Comparison of ENCODE assay signal across 8 cellular contexts in the genomic region with DNA sequence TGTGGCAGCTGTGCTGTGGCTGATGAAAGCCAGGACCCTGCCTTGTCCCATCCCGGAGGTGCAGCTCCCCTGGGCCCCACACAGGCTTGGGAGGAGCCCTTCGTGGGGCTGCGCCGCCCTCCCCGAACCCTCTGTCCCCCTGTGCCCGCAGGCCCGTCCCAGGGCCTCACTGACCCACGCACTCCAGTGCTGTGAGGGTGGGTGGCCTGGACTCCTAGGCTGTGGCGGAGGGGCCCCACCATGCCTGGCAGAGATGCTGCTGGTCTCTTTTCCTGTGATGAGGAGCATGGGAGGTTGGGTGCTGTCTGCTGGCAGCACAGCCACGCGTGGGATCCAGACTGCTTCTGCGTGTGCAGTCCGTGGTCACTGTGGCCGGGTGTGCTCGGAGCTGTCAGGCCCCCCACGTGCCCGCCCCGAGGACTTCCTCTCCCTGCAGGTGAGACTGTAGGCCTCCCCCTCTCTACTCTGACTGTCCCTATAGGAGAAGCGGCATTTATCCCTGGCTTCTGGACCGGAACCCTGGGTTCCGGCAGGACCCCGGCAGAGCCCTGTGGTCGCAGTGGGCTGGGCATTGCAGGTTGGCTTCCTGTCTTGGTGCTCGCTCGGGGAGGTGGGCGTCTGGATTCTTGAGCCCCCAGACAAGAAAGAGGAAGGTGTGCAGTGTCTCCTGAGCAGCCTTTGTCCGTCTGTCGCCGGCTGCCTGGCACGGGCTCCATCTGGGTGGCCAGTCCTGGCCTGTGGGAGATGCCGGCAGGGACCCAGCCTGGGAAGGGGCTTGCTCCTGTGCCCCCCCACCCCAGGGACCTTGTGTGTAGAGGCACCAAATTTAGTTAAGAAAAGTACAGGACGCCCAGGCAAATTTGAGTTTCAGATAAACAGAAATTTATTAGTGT. TPM values are rescaled to one million over a fixed set of nuclear protein-coding genes. Genes with fewer than 3 reads are reported as not detected.
DNase-seq lines count a peak whose midpoint lies in the region; ATAC-seq and TF ChIP-seq lines count a peak whose summit lies in the region.
"Had no signal": no experiment of that assay in that cellular context is flagged by ENCODE, and none has a peak within 500 bp of the region (broad histone marks: within the 10 kb centered on the region; RNA-seq: fewer than 3 reads in every experiment).

No MANE protein-coding gene starts in this region.

- peaks cover 14% of the 10 kb centered on the region for H3K27me3 Mint-ChIP-seq in WTC11 (ENCODE audit: low read depth)
- no peaks in the 10 kb centered on the region for H3K27me3 Mint-ChIP-seq in stimulated activated naive B cell treated with anti-CD40 and anti-IgM and Interleukin-4, amounts not matched to agents 10 μg/mL and 1 μg/mL and 100 μg/mL, for 72 hours

- H3K9me3 Mint-ChIP-seq in WTC11, result 0 out of 2 replicates have a peak, but pooled peaks cover under 1% of the 10 kb centered on the region
- H3K9me3 Mint-ChIP-seq in stimulated activated naive B cell treated with anti-CD40 and anti-IgM and Interleukin-4, amounts not matched to agents 10 μg/mL and 1 μg/mL and 100 μg/mL, for 72 hours, result no peaks in the 10 kb centered on the region

- peak overlapping the region; percentile 90 for H3K4me3 Mint-ChIP-seq in WTC11
- H3K4me3 Mint-ChIP-seq in stimulated activated naive B cell treated with anti-CD40 and anti-IgM and Interleukin-4, amounts not matched to agents 10 μg/mL and 1 μg/mL and 100 μg/mL, for 72 hours, result peak overlapping the region; percentile 92 to 95

- H3K27ac ChIP-seq in heart left ventricle (peak overlapping the region in 9 of 12 donors; percentile 3 to 82 (median 67)), WERI-Rb-1 (no peak overlapping the region)

- H3K36me3 ChIP-seq in H7 (replicated peaks; ENCODE audit: control insufficient read depth, insufficient read depth, low read length) (peaks cover 2% of the 10 kb centered on the region), heart left ventricle (peaks cover 0 to 18% (median 0%) of the 10 kb centered on the region in 9 donors), WERI-Rb-1 (peaks cover 48% of the 10 kb centered on the region)

- H3K4me3 ChIP-seq in H7 (ENCODE audit: insufficient read depth, low read depth, low read length) (no peak overlapping the region), heart left ventricle (peak overlapping the region in 4 of 12 donors; percentile 64 to 96 (median 78)), WERI-Rb-1 (ENCODE audit: low read depth, low read length) (no peak overlapping the region)

- DNase-seq in H7 (peak; percentile 64), WTC11 (ENCODE audit: low spot score) (no peak), heart left ventricle (peak in 2 of 5 donors; percentile 31 to 60), WERI-Rb-1 (no peak)
- no peak for DNase-seq in stimulated activated naive B cell treated with anti-CD40 and anti-IgM and Interleukin-4, amounts not matched to agents 10 μg/mL and 1 μg/mL and 100 μg/mL, for 72 hours
- DNase-seq: NCI-H1092 treated with DMSO at 0.1 percent for 48 hours had no signal

- TF ChIP-seq CTCF in WTC11 (IDR thresholded peaks at IDR 0.05), result no peak
- TF ChIP-seq CTCF in heart left ventricle (IDR thresholded peaks at IDR 0.05), result no peak
- TF ChIP-seq CTCF in WERI-Rb-1 (IDR thresholded peaks at IDR 0.05; ENCODE audit: low read depth, low read length), result no peak

- no peaks in the 10 kb centered on the region for H3K27me3 ChIP-seq in H7 (ENCODE audit: control insufficient read depth, insufficient read depth, low read length)
- no peaks in the 10 kb centered on the region for H3K27me3 ChIP-seq in heart left ventricle
- H3K27me3 ChIP-seq in WERI-Rb-1 (ENCODE audit: insufficient read depth, low read depth, severe bottlenecking), result no peaks in the 10 kb centered on the region

- POLR2A ChIA-PET in WTC11 (lab: Charles Lee), result no interaction called here

- peaks cover 26% of the 10 kb centered on the region for H3K4me1 Mint-ChIP-seq in WTC11
- H3K4me1 Mint-ChIP-seq in stimulated activated naive B cell treated with anti-CD40 and anti-IgM and Interleukin-4, amounts not matched to agents 10 μg/mL and 1 μg/mL and 100 μg/mL, for 72 hours, result peaks cover 25 to 44% of the 10 kb centered on the region in 2 donors

- no peaks in the 10 kb centered on the region for H3K9me3 ChIP-seq in heart left ventricle
- no peaks in the 10 kb centered on the region for H3K9me3 ChIP-seq in WERI-Rb-1 (ENCODE audit: severe bottlenecking)

- peaks cover 2 to 48% (median 32%) of the 10 kb centered on the region in 12 donors for H3K4me1 ChIP-seq in heart left ventricle

- intact Hi-C loops in heart left ventricle (cut with DNase I), result no loop called here

- no peak for ATAC-seq in WTC11
- peak in 3 of 4 donors; percentile 5 to 10 (median 6) for ATAC-seq in heart left ventricle
- peak; percentile 23 to 25 for ATAC-seq in stimulated activated naive B cell treated with anti-CD40 and anti-IgM and Interleukin-4, amounts not matched to agents 10 μg/mL and 1 μg/mL and 100 μg/mL, for 72 hours (replicated peaks)
- no peak for ATAC-seq in HG03108 (IDR thresholded peaks at IDR 0.05; ENCODE audit: unreplicated experiment)
- ATAC-seq in GM21529 (IDR thresholded peaks at IDR 0.05; ENCODE audit: unreplicated experiment), result no peak

- WGBS in heart left ventricle, 4 donors, result 55 to 65% (median 58%) methylated on average over 21 to 32 of the region's 32 CpGs

- TF ChIP-seq POLR2A in heart left ventricle (IDR thresholded peaks at IDR 0.05), result no peak

- CTCF ChIA-PET in WTC11 (lab: Charles Lee), result interaction anchor here (0.9 to 2.3 kb wide), 3 partner anchors 27 to 59 kb away, joined by 3 to 11 read pairs (median 10); no protein-coding TSS in a partner anchor

- peaks cover 21% of the 10 kb centered on the region for H3K36me3 Mint-ChIP-seq in WTC11
- H3K36me3 Mint-ChIP-seq in stimulated activated naive B cell treated with anti-CD40 and anti-IgM and Interleukin-4, amounts not matched to agents 10 μg/mL and 1 μg/mL and 100 μg/mL, for 72 hours, result peaks cover 25 to 34% of the 10 kb centered on the region in 2 donors

- peak overlapping the region; percentile 53 for H3K27ac Mint-ChIP-seq in WTC11
- H3K27ac Mint-ChIP-seq in stimulated activated naive B cell treated with anti-CD40 and anti-IgM and Interleukin-4, amounts not matched to agents 10 μg/mL and 1 μg/mL and 100 μg/mL, for 72 hours, result peak overlapping the region; percentile 85

TF ChIP-seq in WTC11, 78 proteins besides CTCF, POLR2A, EP300 and RAD21 (continues in another document):
- TF ChIP-seq CREM (CRISPR knock-in tag; IDR thresholded peaks at IDR 0.05) (no peak), ESRRA (CRISPR knock-in tag; IDR thresholded peaks at IDR 0.05; ENCODE audit: borderline replicate concordance) (no peak), JUN (CRISPR knock-in tag; IDR thresholded peaks at IDR 0.05) (no peak), ZNF121 (CRISPR knock-in tag; IDR thresholded peaks at IDR 0.05) (no peak)
- TF ChIP-seq, protein P1, sequence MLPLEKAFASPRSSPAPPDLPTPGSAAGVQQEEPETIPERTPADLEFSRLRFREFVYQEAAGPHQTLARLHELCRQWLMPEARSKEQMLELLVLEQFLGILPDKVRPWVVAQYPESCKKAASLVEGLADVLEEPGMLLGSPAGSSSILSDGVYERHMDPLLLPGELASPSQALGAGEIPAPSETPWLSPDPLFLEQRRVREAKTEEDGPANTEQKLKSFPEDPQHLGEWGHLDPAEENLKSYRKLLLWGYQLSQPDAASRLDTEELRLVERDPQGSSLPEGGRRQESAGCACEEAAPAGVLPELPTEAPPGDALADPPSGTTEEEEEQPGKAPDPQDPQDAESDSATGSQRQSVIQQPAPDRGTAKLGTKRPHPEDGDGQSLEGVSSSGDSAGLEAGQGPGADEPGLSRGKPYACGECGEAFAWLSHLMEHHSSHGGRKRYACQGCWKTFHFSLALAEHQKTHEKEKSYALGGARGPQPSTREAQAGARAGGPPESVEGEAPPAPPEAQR (CRISPR knock-in tag; IDR thresholded peaks at IDR 0.05), result no peak
- TF ChIP-seq, protein P2, sequence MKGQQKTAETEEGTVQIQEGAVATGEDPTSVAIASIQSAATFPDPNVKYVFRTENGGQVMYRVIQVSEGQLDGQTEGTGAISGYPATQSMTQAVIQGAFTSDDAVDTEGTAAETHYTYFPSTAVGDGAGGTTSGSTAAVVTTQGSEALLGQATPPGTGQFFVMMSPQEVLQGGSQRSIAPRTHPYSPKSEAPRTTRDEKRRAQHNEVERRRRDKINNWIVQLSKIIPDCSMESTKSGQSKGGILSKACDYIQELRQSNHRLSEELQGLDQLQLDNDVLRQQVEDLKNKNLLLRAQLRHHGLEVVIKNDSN (CRISPR knock-in tag; IDR thresholded peaks at IDR 0.05), result no peak
- TF ChIP-seq, protein P3, sequence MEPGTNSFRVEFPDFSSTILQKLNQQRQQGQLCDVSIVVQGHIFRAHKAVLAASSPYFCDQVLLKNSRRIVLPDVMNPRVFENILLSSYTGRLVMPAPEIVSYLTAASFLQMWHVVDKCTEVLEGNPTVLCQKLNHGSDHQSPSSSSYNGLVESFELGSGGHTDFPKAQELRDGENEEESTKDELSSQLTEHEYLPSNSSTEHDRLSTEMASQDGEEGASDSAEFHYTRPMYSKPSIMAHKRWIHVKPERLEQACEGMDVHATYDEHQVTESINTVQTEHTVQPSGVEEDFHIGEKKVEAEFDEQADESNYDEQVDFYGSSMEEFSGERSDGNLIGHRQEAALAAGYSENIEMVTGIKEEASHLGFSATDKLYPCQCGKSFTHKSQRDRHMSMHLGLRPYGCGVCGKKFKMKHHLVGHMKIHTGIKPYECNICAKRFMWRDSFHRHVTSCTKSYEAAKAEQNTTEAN (CRISPR knock-in tag; IDR thresholded peaks at IDR 0.05), result no peak
- TF ChIP-seq, protein P4, sequence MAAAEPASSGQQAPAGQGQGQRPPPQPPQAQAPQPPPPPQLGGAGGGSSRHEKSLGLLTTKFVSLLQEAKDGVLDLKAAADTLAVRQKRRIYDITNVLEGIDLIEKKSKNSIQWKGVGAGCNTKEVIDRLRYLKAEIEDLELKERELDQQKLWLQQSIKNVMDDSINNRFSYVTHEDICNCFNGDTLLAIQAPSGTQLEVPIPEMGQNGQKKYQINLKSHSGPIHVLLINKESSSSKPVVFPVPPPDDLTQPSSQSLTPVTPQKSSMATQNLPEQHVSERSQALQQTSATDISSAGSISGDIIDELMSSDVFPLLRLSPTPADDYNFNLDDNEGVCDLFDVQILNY (CRISPR knock-in tag; IDR thresholded peaks at IDR 0.05), result no peak

RNA-seq across cellular contexts. Expression of a gene that starts 2.3 kb away (rescaled TPM):
- total RNA-seq in H7 (2014; rRNA removed; shearing (Covaris generic)), result 120 and 160 TPM in 2 replicates
- total RNA-seq in WTC11 (2021) (248 to 279 TPM (median 251 TPM) in 3 replicates), heart left ventricle (100 to 1,000 TPM in 7 of 9 donors, 10 to 100 TPM in 2; 71.8 to 169 (median 109) TPM)
- polyA plus RNA-seq in heart left ventricle, result 100 to 1,000 TPM; 103 to 191 TPM

RNA-seq across cellular contexts. Expression of a gene that starts 23.6 kb away (rescaled TPM):
- 0.42 and 1.1 TPM in 2 replicates for total RNA-seq in H7 (2014; rRNA removed; shearing (Covaris generic))
- 0.55 to 2.2 TPM (median 0.87 TPM) in 3 replicates for total RNA-seq in WTC11 (2021)
- total RNA-seq in heart left ventricle, result 1 to 10 TPM in 1 of 9 donors, under 1 TPM in 6, not detected in 2; 0.14 to 1.8 (median 0.82) TPM
- under 1 TPM in 1 of 2 donors, not detected in 1; 0.06 TPM for polyA plus RNA-seq in heart left ventricle

RNA-seq across cellular contexts. Expression of a gene that starts 52.7 kb away (rescaled TPM):
- 3.7 and 8.7 TPM in 2 replicates for total RNA-seq in H7 (2014; rRNA removed; shearing (Covaris generic))
- total RNA-seq in WTC11 (2021) (4.6 to 5.4 TPM (median 5.0 TPM) in 3 replicates), heart left ventricle (1,000 to 10,000 TPM in 2 of 9 donors, 100 to 1,000 TPM in 7; 695 to 1,715 (median 851) TPM)
- polyA plus RNA-seq in heart left ventricle, result 1,000 to 10,000 TPM in 1 of 2 donors, 100 to 1,000 TPM in 1; 829 to 1,402 TPM

Comparison
In these comparisons a context has a peak if more than half of its experiments do, and no peak if none do; other contexts are left out.
1. ATAC-seq: peak in heart left ventricle (3 of 4) and stimulated activated naive B cell treated with anti-CD40 and anti-IgM and Interleukin-4, amounts not matched to agents 10 μg/mL and 1 μg/mL and 100 μg/mL, for 72 hours (2 of 2); none in WTC11 (single experiment), HG03108 (single experiment) and GM21529 (single experiment).
2. RNA of a gene that starts 52.7 kb away (total RNA-seq): 695 to 1,715 TPM in heart left ventricle; 3.7 to 8.7 TPM in H7 and 4.6 to 5.4 TPM in WTC11; every median in the first group is over 10 times any median in the second.